ENCODE assay signal across 19 cellular contexts in genomic region chr1:43585596-43585995, GRCh38. TPM values are rescaled to one million over a fixed set of nuclear protein-coding genes. Genes with fewer than 3 reads are reported as not detected.
DNase-seq lines count a peak whose midpoint lies in the region; ATAC-seq and TF ChIP-seq lines count a peak whose summit lies in the region.
"Had no signal": no experiment of that assay in that cellular context is flagged by ENCODE, and none has a peak within 500 bp of the region (broad histone marks: within the 10 kb centered on the region; RNA-seq: fewer than 3 reads in every experiment).

No MANE protein-coding gene starts in this region.

- H3K4me1 Mint-ChIP-seq in neural progenitor cell (peaks cover 3% of the 10 kb centered on the region), type B pancreatic cell (ENCODE audit: unreplicated experiment) (peaks cover 23% of the 10 kb centered on the region)

- peaks cover 6% of the 10 kb centered on the region for H3K36me3 ChIP-seq in colonic mucosa
- H3K36me3 ChIP-seq in neural progenitor cell = no peaks in the 10 kb centered on the region
- H3K36me3 ChIP-seq in gastroesophageal sphincter = peaks cover 0 to 75% of the 10 kb centered on the region in 2 donors

- H3K4me3 Mint-ChIP-seq in neural progenitor cell (peak overlapping the region; percentile 48), type B pancreatic cell (no peak overlapping the region)
- H3K4me3 Mint-ChIP-seq: CD4-positive, CD25-positive, alpha-beta regulatory T cell; GM23338 had no signal

- H3K4me1 ChIP-seq in colonic mucosa = no peaks in the 10 kb centered on the region
- no peaks in the 10 kb centered on the region for H3K4me1 ChIP-seq in neural progenitor cell
- H3K4me1 ChIP-seq in gastroesophageal sphincter = peaks cover 0 to 9% (median 0%) of the 10 kb centered on the region in 3 donors

- no peak for TF ChIP-seq CTCF in colonic mucosa (IDR thresholded peaks at IDR 0.05)
- no peak for TF ChIP-seq CTCF in neural progenitor cell (IDR thresholded peaks at IDR 0.05)
- no peak for TF ChIP-seq CTCF in type B pancreatic cell (conservative IDR thresholded peaks at IDR 0.05)
- TF ChIP-seq CTCF in gastroesophageal sphincter (IDR thresholded peaks at IDR 0.05) = no peak

- WGBS in gastroesophageal sphincter (ENCODE audit: low coverage in 1 of 2), 2 donors = 87 to 88% methylated on average over 4 to 7 of the region's 11 CpGs

- H3K4me2 ChIP-seq in neural progenitor cell = no peak overlapping the region
- H3K4me2 ChIP-seq: GM23338, KMS-11 had no signal

- H3K27ac ChIP-seq in colonic mucosa (peak overlapping the region; percentile 47), neural progenitor cell (no peak overlapping the region), gastroesophageal sphincter (no peak overlapping the region)
- H3K27ac ChIP-seq: KMS-11, SK-N-MC had no signal

- H4K20me1 ChIP-seq in neural progenitor cell (ENCODE audit: low read depth) = peaks cover 33% of the 10 kb centered on the region

- no peaks in the 10 kb centered on the region for H3K79me2 ChIP-seq in neural progenitor cell (ENCODE audit: low read depth)

- ATAC-seq in left colon = peak; percentile 66
- no peak for ATAC-seq in gastroesophageal sphincter
- ATAC-seq: GM23338, HCT116 had no signal

- DNase-seq in colonic mucosa (peak; percentile 56), left colon (peak; percentile 41 to 42), neural progenitor cell (ENCODE audit: low spot score) (no peak), type B pancreatic cell (ENCODE audit: extremely low spot score, unreplicated experiment) (no peak), NCI-H1105 (lab: John Stamatoyannopoulos, UW) (no peak), GM19240 (ENCODE audit: insufficient read length, low spot score) (no peak)
- DNase-seq: CD4-positive, CD25-positive, alpha-beta regulatory T cell; EL; GF-D8; IMR-90; NCI-H446 treated with DMSO at 0.1 percent for 48 hours; OCI-M1; RPMI8226; SHP77 treated with DMSO at 0.1 percent for 48 hours had no signal

- TF ChIP-seq POLR2A in gastroesophageal sphincter (IDR thresholded peaks at IDR 0.05) = no peak

- H2AFZ ChIP-seq in neural progenitor cell (replicated peaks) = no peak overlapping the region
- H2AFZ ChIP-seq: GM23338 had no signal

- intact Hi-C loops in colonic mucosa (cut with DNase I) = no loop called here
- intact Hi-C loops in left colon (cut with DNase I, micrococcal nuclease) = no loop called here

- H3K27me3 Mint-ChIP-seq in neural progenitor cell (ENCODE audit: insufficient read depth, low read depth) = no peaks in the 10 kb centered on the region
- no peaks in the 10 kb centered on the region for H3K27me3 Mint-ChIP-seq in type B pancreatic cell
- H3K27me3 Mint-ChIP-seq: CD4-positive, CD25-positive, alpha-beta regulatory T cell had no signal

- H3K9me3 ChIP-seq in colonic mucosa = no peaks in the 10 kb centered on the region
- H3K9me3 ChIP-seq in neural progenitor cell (ENCODE audit: low read depth) = no peaks in the 10 kb centered on the region
- H3K9me3 ChIP-seq in gastroesophageal sphincter = no peaks in the 10 kb centered on the region

- H3F3A ChIP-seq in neural progenitor cell (ENCODE audit: low read depth) = no peaks in the 10 kb centered on the region

- H3K9me3 Mint-ChIP-seq in neural progenitor cell (no peaks in the 10 kb centered on the region), type B pancreatic cell (no peaks in the 10 kb centered on the region)
- H3K9me3 Mint-ChIP-seq: GM23338 had no signal

- H3K4me3 ChIP-seq in colonic mucosa (no peak overlapping the region), neural progenitor cell (no peak overlapping the region), gastroesophageal sphincter (no peak overlapping the region)
- H3K4me3 ChIP-seq: GM23338, SK-N-MC had no signal

- H3K27ac Mint-ChIP-seq in neural progenitor cell (no peak overlapping the region), type B pancreatic cell (peak overlapping the region; percentile 85)
- H3K27ac Mint-ChIP-seq: CD4-positive, CD25-positive, alpha-beta regulatory T cell; GM23338 had no signal

- H3K36me3 Mint-ChIP-seq in neural progenitor cell (peaks cover 21% of the 10 kb centered on the region), type B pancreatic cell (peaks cover 18% of the 10 kb centered on the region)
- H3K36me3 Mint-ChIP-seq: CD4-positive, CD25-positive, alpha-beta regulatory T cell had no signal

- no peaks in the 10 kb centered on the region for H3K27me3 ChIP-seq in colonic mucosa
- no peaks in the 10 kb centered on the region for H3K27me3 ChIP-seq in neural progenitor cell
- H3K27me3 ChIP-seq in gastroesophageal sphincter = no peaks in the 10 kb centered on the region

- H3K9ac ChIP-seq in colonic mucosa (ENCODE audit: low read depth in 2 of 2, low read length in 2 of 2) = peak overlapping the region in 1 of 2 donors; percentile 15
- H3K9ac ChIP-seq in neural progenitor cell = no peak overlapping the region
- H3K9ac ChIP-seq: KMS-11 had no signal

- no peak for TF ChIP-seq EP300 in gastroesophageal sphincter (IDR thresholded peaks at IDR 0.05)

RNA-seq across cellular contexts. Expression of gene PTPRF, which starts 54.9 kb away (rescaled TPM):
- total RNA-seq in colonic mucosa = 100 to 1,000 TPM; 351 to 449 TPM
- 100 to 1,000 TPM; 514 to 671 TPM for total RNA-seq in left colon
- total RNA-seq in neural progenitor cell (ENCODE audit: low replicate concordance) = 71.1 and 119 TPM in 2 replicates
- total RNA-seq in type B pancreatic cell (ENCODE audit: low replicate concordance) = 260 and 507 TPM in 2 replicates
- 10 to 100 TPM; 55.8 to 80.4 (median 60.8) TPM for total RNA-seq in gastroesophageal sphincter

Comparison
In these comparisons a context has a peak if more than half of its experiments do, and no peak if none do; other contexts are left out.
1. DNase-seq: peak in colonic mucosa (single experiment) and left colon (2 of 2); none in neural progenitor cell (single experiment), type B pancreatic cell (single experiment), NCI-H1105 (single experiment) and GM19240 (single experiment).